In the genomic region with DNA sequence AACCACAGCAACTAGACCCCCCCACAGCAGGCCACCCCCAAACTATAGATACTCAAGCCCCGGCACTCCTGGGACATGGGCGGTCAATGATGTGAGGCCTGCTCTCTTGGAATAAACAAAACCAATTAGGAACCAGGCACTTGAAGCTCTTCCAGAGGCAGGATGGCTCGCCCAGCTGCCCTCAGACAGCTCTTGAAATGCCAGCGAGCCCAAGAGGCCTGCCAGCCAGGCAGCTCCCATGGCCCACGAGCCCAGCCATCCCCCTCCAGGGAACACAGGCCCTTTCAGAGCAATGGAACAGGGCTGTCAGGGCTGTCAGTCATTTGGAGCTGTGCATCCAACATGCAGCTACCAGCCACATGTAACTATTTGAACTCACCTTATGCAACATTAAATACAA, we compare ENCODE assay signal across 12 cellular contexts. TPM values are rescaled to one million over a fixed set of nuclear protein-coding genes. Genes with fewer than 3 reads are reported as not detected.
A peak's percentile ranks its signal among the peaks of the same experiment; 100 is the strongest.
DNase-seq lines count a peak whose midpoint lies in the region; ATAC-seq and TF ChIP-seq lines count a peak whose summit lies in the region.
"Had no signal": no experiment of that assay in that cellular context is flagged by ENCODE, and none has a peak within 500 bp of the region (broad histone marks: within the 10 kb centered on the region; RNA-seq: fewer than 3 reads in every experiment).

No MANE protein-coding gene starts in this region.

- intact Hi-C loops in gastrocnemius medialis (cut with DNase I; ENCODE audit: low total_unique reads), result no loop called here

- peaks cover 44% of the 10 kb centered on the region for H3K4me1 Mint-ChIP-seq in T-helper 1 cell treated with Interleukin-12 subunit alpha and Interleukin-12 subunit beta and Interleukin-4 antibody, amounts not matched to agents 30 μg/mL and 1 μg/mL, for 36 hours (ENCODE audit: low read depth)
- peaks cover 5% of the 10 kb centered on the region for H3K4me1 Mint-ChIP-seq in endothelial cell (ENCODE audit: unreplicated experiment)

- H3K9me3 ChIP-seq in gastrocnemius medialis, result no peaks in the 10 kb centered on the region

- no peaks in the 10 kb centered on the region for H3K27me3 ChIP-seq in gastrocnemius medialis

- no peak for TF ChIP-seq POLR2A in gastrocnemius medialis (IDR thresholded peaks at IDR 0.05)

- in situ Hi-C loops in gastrocnemius medialis (cut with MboI; ENCODE audit: low sequenced_read_pairs in 4 of 4), result no loop called here

- no peak overlapping the region for H3K4me3 ChIP-seq in gastrocnemius medialis
- H3K4me3 ChIP-seq: lung had no signal

- H3K4me1 ChIP-seq in gastrocnemius medialis, result peaks cover 56 to 67% of the 10 kb centered on the region in 2 donors

- TF ChIP-seq CTCF in endothelial cell (IDR thresholded peaks at IDR 0.05; ENCODE audit: unreplicated experiment) (no peak), gastrocnemius medialis (IDR thresholded peaks at IDR 0.05 in 4 of 5, conservative IDR thresholded peaks at IDR 0.05 in 1 of 5) (no peak)

- H3K36me3 Mint-ChIP-seq in T-helper 1 cell treated with Interleukin-12 subunit alpha and Interleukin-12 subunit beta and Interleukin-4 antibody, amounts not matched to agents 30 μg/mL and 1 μg/mL, for 36 hours (ENCODE audit: low read depth), result peaks cover 27% of the 10 kb centered on the region
- H3K36me3 Mint-ChIP-seq in endothelial cell (ENCODE audit: low read depth, unreplicated experiment), result peaks cover 8% of the 10 kb centered on the region

- peak overlapping the region; percentile 65 to 86 (median 74) for H3K27ac ChIP-seq in gastrocnemius medialis

- no peaks in the 10 kb centered on the region for H3K36me3 ChIP-seq in gastrocnemius medialis

- H3K9me3 Mint-ChIP-seq in T-helper 1 cell treated with Interleukin-12 subunit alpha and Interleukin-12 subunit beta and Interleukin-4 antibody, amounts not matched to agents 30 μg/mL and 1 μg/mL, for 36 hours, result no peaks in the 10 kb centered on the region
- H3K9me3 Mint-ChIP-seq in endothelial cell (ENCODE audit: unreplicated experiment), result no peaks in the 10 kb centered on the region
- H3K9me3 Mint-ChIP-seq: activated B cell treated with CpG ODN at 0.5 μM for 24 hours had no signal

- H3K27ac Mint-ChIP-seq in T-helper 1 cell treated with Interleukin-12 subunit alpha and Interleukin-12 subunit beta and Interleukin-4 antibody, amounts not matched to agents 30 μg/mL and 1 μg/mL, for 36 hours, result peak overlapping the region; percentile 56
- peak overlapping the region; percentile 67 for H3K27ac Mint-ChIP-seq in endothelial cell (ENCODE audit: unreplicated experiment)
- H3K27ac Mint-ChIP-seq: activated B cell treated with CpG ODN at 0.5 μM for 24 hours had no signal

- no peaks in the 10 kb centered on the region for H3K27me3 Mint-ChIP-seq in T-helper 1 cell treated with Interleukin-12 subunit alpha and Interleukin-12 subunit beta and Interleukin-4 antibody, amounts not matched to agents 30 μg/mL and 1 μg/mL, for 36 hours (ENCODE audit: low read depth)
- peaks cover 2% of the 10 kb centered on the region for H3K27me3 Mint-ChIP-seq in endothelial cell (ENCODE audit: unreplicated experiment)
- H3K27me3 Mint-ChIP-seq: activated B cell treated with CpG ODN at 0.5 μM for 24 hours had no signal

- peak overlapping the region; percentile 69 for H3K4me3 Mint-ChIP-seq in T-helper 1 cell treated with Interleukin-12 subunit alpha and Interleukin-12 subunit beta and Interleukin-4 antibody, amounts not matched to agents 30 μg/mL and 1 μg/mL, for 36 hours
- H3K4me3 Mint-ChIP-seq in endothelial cell (ENCODE audit: unreplicated experiment), result no peak overlapping the region
- H3K4me3 Mint-ChIP-seq: activated B cell treated with CpG ODN at 0.5 μM for 24 hours had no signal

- ATAC-seq in gastrocnemius medialis (peak; percentile 5 to 42), GM18520 (IDR thresholded peaks at IDR 0.05; ENCODE audit: unreplicated experiment) (no peak), GM19023 (IDR thresholded peaks at IDR 0.05; ENCODE audit: unreplicated experiment) (no peak)

- DNase-seq in T-helper 1 cell, result no peak
- peak; percentile 22 for DNase-seq in NCI-H2029 treated with DMSO at 0.1 percent for 48 hours (lab: John Stamatoyannopoulos, UW)
- DNase-seq in endothelial cell (ENCODE audit: low spot score), result no peak
- peak in 1 of 2 donors; percentile 38 for DNase-seq in gastrocnemius medialis
- DNase-seq in EL, result no peak
- DNase-seq: activated B cell treated with CpG ODN at 0.5 μM for 24 hours, DND-41, NCI-H1436 treated with DMSO at 0.1 percent for 48 hours had no signal

RNA-seq across cellular contexts. Expression of gene TFIP11, which starts 34.0 kb away (rescaled TPM):
- total RNA-seq in endothelial cell (ENCODE audit: unreplicated experiment) (38.6 TPM), gastrocnemius medialis (10 to 100 TPM; 33.1 to 65.7 (median 49.2) TPM)

RNA-seq across cellular contexts. Expression of gene TPST2, which starts 43.6 kb away (rescaled TPM):
- total RNA-seq in endothelial cell (ENCODE audit: unreplicated experiment) (59.3 TPM), gastrocnemius medialis (100 to 1,000 TPM in 1 of 4 donors, 10 to 100 TPM in 3; 32.3 to 110 (median 65.4) TPM)

Comparison
In these comparisons a context has a peak if more than half of its experiments do, and no peak if none do; other contexts are left out.
1. ATAC-seq: peak in gastrocnemius medialis (2 of 2); none in GM18520 (single experiment) and GM19023 (single experiment).